ENCODE assay signal across 1 cellular context in the genomic region with DNA sequence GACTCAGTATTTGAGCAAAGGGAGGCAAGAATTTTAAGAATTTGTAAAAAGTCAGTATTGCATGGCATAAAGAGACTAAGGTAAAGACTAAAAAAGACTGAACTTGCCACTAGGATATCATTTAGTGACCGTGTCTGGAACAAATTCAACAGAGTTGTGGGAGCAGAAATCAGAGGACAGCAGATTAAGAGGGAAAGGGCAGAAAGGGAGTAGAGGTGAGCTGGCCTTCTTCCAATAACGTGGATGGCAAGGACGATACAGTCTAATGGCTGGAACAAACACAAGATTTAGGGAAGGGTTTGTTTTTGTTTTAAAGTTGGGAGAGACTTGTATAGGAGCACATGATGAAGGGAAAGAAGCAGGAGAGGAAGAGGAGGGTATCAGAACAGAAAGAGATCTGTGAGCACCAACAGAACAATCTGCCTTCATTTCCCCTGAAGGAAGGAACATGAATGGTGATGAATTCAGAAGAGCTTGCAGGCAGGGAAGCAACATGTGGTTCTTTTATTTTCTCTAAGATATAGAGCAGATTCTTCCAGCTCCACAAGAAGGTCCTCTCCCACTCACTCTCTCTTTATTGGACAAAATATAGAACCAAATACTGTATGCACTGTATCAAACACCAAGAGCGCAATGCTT.
TF ChIP-seq lines count a peak whose summit lies in the region.

No MANE protein-coding gene starts in this region.

TF ChIP-seq in IMR-90, 13 proteins besides CTCF, POLR2A, EP300 and RAD21:
- TF ChIP-seq SMC3 (IDR thresholded peaks at IDR 0.05; ENCODE audit: low read depth, low read length) (no peak), BHLHE40 (IDR thresholded peaks at IDR 0.05; ENCODE audit: low read depth, low read length) (no peak), MAZ (IDR thresholded peaks at IDR 0.05; ENCODE audit: borderline replicate concordance, low read depth, low read length) (no peak), CHD1 (IDR thresholded peaks at IDR 0.05; ENCODE audit: low read depth, low read length) (no peak), MAFK (IDR thresholded peaks at IDR 0.05; ENCODE audit: low read depth, low read length) (no peak)
